In the genomic region with DNA sequence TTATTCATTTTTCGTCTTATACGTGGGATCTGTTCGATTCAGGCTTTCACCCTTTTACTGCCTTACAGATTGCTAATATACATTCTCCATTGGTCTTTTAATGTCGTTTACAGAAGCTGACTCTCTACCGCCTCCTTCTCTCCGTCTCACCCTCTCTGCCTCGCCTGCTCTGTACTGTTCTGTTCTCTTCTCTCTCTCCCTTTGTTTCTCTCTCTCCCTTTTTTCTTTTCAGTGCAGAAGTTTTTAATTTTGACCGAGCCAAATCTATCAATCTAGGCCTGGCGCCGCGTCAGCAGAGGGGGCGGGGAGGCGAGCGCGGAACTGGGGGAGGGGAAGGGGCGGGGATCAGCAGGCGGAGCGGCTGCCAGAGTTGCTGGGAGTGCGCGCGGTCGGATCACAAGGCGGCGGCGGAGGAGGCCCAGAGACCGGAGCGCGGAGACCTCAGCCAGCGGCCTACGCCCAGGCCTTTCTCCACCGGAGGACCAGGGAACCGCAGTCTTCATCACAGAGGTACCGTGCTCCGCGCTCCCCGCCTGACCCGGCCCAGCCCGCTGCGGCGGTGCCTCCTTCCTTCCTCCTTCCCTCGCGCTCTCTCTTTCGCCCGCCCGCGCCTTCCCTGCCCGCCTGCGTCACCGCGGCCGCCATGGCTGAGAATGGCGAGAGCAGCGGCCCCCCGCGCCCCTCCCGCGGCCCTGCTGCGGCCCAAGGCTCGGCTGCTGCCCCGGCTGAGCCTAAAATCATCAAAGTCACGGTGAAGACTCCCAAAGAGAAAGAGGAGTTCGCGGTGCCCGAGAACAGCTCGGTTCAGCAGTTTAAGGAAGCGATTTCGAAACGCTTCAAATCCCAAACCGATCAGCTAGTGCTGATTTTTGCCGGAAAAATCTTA, we compare ENCODE assay signal across 8 cellular contexts. TPM values are rescaled to one million over a fixed set of nuclear protein-coding genes. Genes with fewer than 3 reads are reported as not detected.
DNase-seq lines count a peak whose midpoint lies in the region; ATAC-seq and TF ChIP-seq lines count a peak whose summit lies in the region.

A gene (plus strand): TSS at position 397 of the 886 bp plus-strand sequence. CDS start 247 bp downstream, at position 644.

- peak; percentile 72 for ATAC-seq in HG03439 (IDR thresholded peaks at IDR 0.05; ENCODE audit: unreplicated experiment)

- no peak for TF ChIP-seq CTCF in lower leg skin (IDR thresholded peaks at IDR 0.05)

- WGBS in lower leg skin, 2 donors = 2 to 32% methylated on average over 21 to 70 of the region's 70 CpGs

- TF ChIP-seq POLR2A in GM19099 (IDR thresholded peaks at IDR 0.05; ENCODE audit: extremely low read depth, insufficient read length, low read depth) (peak; percentile 80), lower leg skin (IDR thresholded peaks at IDR 0.05) (peak in 1 of 2 donors; percentile 69)

- H3K4me3 ChIP-seq in lower leg skin (ENCODE audit: low read depth, poor library complexity, severe bottlenecking) = peak within 1 kb of the TSS; percentile 43

- DNase-seq in AML-193 (lab: John Stamatoyannopoulos, UW) (peak; percentile 25), NCI-H748 (lab: John Stamatoyannopoulos, UW; ENCODE audit: unreplicated experiment) (peak; percentile 85), dermis microvascular lymphatic vessel endothelial cell (ENCODE audit: low read depth in 2 of 2) (peak; percentile 43 to 83), lower leg skin (ENCODE audit: low spot score in 2 of 2) (peak; percentile 67 to 95)
- peak; percentile 73 to 75 for DNase-seq in activated CD4-positive, alpha-beta T cell treated with anti-CD3 and anti-CD28 coated beads, Interleukin-2, amount 50 U/mL, for 4 hours
- DNase-seq in stimulated activated CD4-positive, alpha-beta T cell treated with anti-CD3 and anti-CD28 coated beads, Interleukin-4, amount 100 ng/mL, for 48 hours (ENCODE audit: low read depth in 2 of 2) = peak; percentile 63 to 74

- intact Hi-C loops in lower leg skin (cut with DNase I; ENCODE audit: low total_unique reads) = no loop called here

RNA-seq across cellular contexts. Expression of the gene that starts here (rescaled TPM):
- total RNA-seq in dermis microvascular lymphatic vessel endothelial cell (3.2 and 7.2 TPM in 2 replicates), lower leg skin (10 to 100 TPM; 23.2 to 27.8 (median 27.6) TPM)

Comparison
In these comparisons a context has a peak if more than half of its experiments do, and no peak if none do; other contexts are left out.
1. Peak in every context shown above with its lines: DNase-seq, ATAC-seq and H3K4me3 ChIP-seq.
2. DNase-seq: peak in every context shown above with its lines; median percentile 85 in NCI-H748; 81 in lower leg skin; 74 in activated CD4-positive, alpha-beta T cell treated with anti-CD3 and anti-CD28 coated beads, Interleukin-2, amount 50 U/mL, for 4 hours; 68 in stimulated activated CD4-positive, alpha-beta T cell treated with anti-CD3 and anti-CD28 coated beads, Interleukin-4, amount 100 ng/mL, for 48 hours; 63 in dermis microvascular lymphatic vessel endothelial cell; 25 in AML-193.